Comparison of ENCODE assay signal across 10 cellular contexts in genomic region chr2:217360781-217361485, GRCh38.
DNase-seq lines count a peak whose midpoint lies in the region; ATAC-seq, FAIRE-seq and TF ChIP-seq lines count a peak whose summit lies in the region.
"Had no signal": no experiment of that assay in that cellular context is flagged by ENCODE, and none has a peak within 500 bp of the region (broad histone marks: within the 10 kb centered on the region; RNA-seq: fewer than 3 reads in every experiment).

No MANE protein-coding gene starts in this region.

- TF ChIP-seq CTCF in K562 (IDR thresholded peaks at IDR 0.05 in 2 of 3, conservative IDR thresholded peaks at IDR 0.05 in 1 of 3; ENCODE audit: insufficient read depth in 2 of 3, low read depth in 1 of 3, low read length in 3 of 3) (no peak), lung (IDR thresholded peaks at IDR 0.05; ENCODE audit: control extremely low read depth, extremely low read depth) (no peak)

- H4K20me1 ChIP-seq in K562 (replicated peaks; ENCODE audit: control insufficient read depth, insufficient read depth, low read length): no peaks in the 10 kb centered on the region

- intact Hi-C loops in K562 (cut with micrococcal nuclease) (no loop called here), aorta (cut with DNase I) (loop anchor here in 1 of 2 donors (5.0 to 10.0 kb wide), 3 partner anchors 71 to 386 kb away; no protein-coding TSS in a partner anchor)

- H3K27ac ChIP-seq in K562 (ENCODE audit: extremely low read depth, low read depth, low read length): no peak overlapping the region
- H3K27ac ChIP-seq in lung (ENCODE audit: low read depth in 1 of 2, low read length in 1 of 2): peak overlapping the region; percentile 54 to 76
- H3K27ac ChIP-seq in aorta (ENCODE audit: low read depth in 1 of 2, low read length in 2 of 2): peak overlapping the region; percentile 92 to 94

- no peak for TF ChIP-seq RAD21 in K562 (CRISPR knock-in tag; conservative IDR thresholded peaks at IDR 0.05 in 1 of 2, IDR thresholded peaks at IDR 0.05 in 1 of 2)

- no peak overlapping the region for H3K9ac ChIP-seq in K562 (ENCODE audit: insufficient read depth in 1 of 2, low read depth in 2 of 2, low read length in 2 of 2)

- H3K9me1 ChIP-seq in K562 (ENCODE audit: control insufficient read depth, insufficient read depth, low read length): no peaks in the 10 kb centered on the region

- CTCF ChIA-PET in K562 (lab: Yijun Ruan, JAX; ENCODE audit: low intra/inter-chr PET ratio): no interaction called here

- no peak overlapping the region for H2AFZ ChIP-seq in K562 (ENCODE audit: low read depth, low read length)

- DNase-seq in SIG-M5 treated with dmso at 0.1 percent for 504 hours (lab: John Stamatoyannopoulos, UW; ENCODE audit: unreplicated experiment) (peak; percentile 67), SIG-M5 (lab: John Stamatoyannopoulos, UW) (no peak), K562 (ENCODE audit: extremely low read depth in 1 of 4, low spot score in 3 of 4) (peak in 2 of 4 experiments; percentile 11 to 13), lung (ENCODE audit: low spot score) (no peak), aorta (peak in 1 of 2 donors; percentile 64), C1 segment of cervical spinal cord (lab: John Stamatoyannopoulos, UW) (no peak), RKO (ENCODE audit: low spot score) (no peak)
- DNase-seq: NCI-H2107 had no signal

- H3K9me3 ChIP-seq in K562 (replicated peaks; ENCODE audit: control insufficient read depth, insufficient read depth, low read depth, low read length): no peaks in the 10 kb centered on the region
- no peaks in the 10 kb centered on the region for H3K9me3 ChIP-seq in lung (ENCODE audit: control insufficient read depth in 2 of 2, insufficient read depth in 1 of 2, low read length in 1 of 2)
- no peaks in the 10 kb centered on the region for H3K9me3 ChIP-seq in aorta (ENCODE audit: control insufficient read depth, low read length)

- WGBS in K562 (ENCODE audit: insufficient coverage, low coverage, missing lambda C conversion rate): 0% methylated on average over 3 of the region's 4 CpGs
- WGBS in lung, 2 donors: 15 to 19% methylated on average over 4 of the region's 4 CpGs
- WGBS in aorta, 2 donors: 0 to 4% methylated on average over 4 of the region's 4 CpGs

- H3K4me3 ChIP-seq in K562 (no peak overlapping the region), lung (no peak overlapping the region), aorta (ENCODE audit: low read length in 2 of 2) (no peak overlapping the region)

- no peaks in the 10 kb centered on the region for H3K36me3 ChIP-seq in K562 (ENCODE audit: control insufficient read depth, insufficient read depth, low read length)
- no peaks in the 10 kb centered on the region for H3K36me3 ChIP-seq in lung (ENCODE audit: control insufficient read depth in 2 of 2, insufficient read depth in 2 of 2, low read length in 2 of 2)
- H3K36me3 ChIP-seq in aorta (ENCODE audit: control insufficient read depth in 1 of 2, insufficient read depth in 2 of 2, low read length in 1 of 2): no peaks in the 10 kb centered on the region

- TF ChIP-seq POLR2A in K562 (conservative IDR thresholded peaks at IDR 0.05): no peak

- no peak for FAIRE-seq in K562 (lab: Jason Lieb, UNC)
- FAIRE-seq: A204.1 had no signal

- no peak overlapping the region for H3K4me2 ChIP-seq in K562 (ENCODE audit: insufficient read depth, low read length)

- H3K4me1 ChIP-seq in K562 (replicated peaks in 1 of 2; ENCODE audit: control insufficient read depth in 2 of 2, insufficient read depth in 2 of 2, low read length in 2 of 2) (peaks cover 0 to 10% of the 10 kb centered on the region in 2 experiments; a peak in 1 of 5 replicates), lung (ENCODE audit: control insufficient read depth in 2 of 2, insufficient read depth in 2 of 2, low read length in 2 of 2) (peaks cover 8 to 14% of the 10 kb centered on the region in 2 donors), aorta (ENCODE audit: control insufficient read depth in 1 of 2, insufficient read depth in 2 of 2, low read length in 2 of 2) (peaks cover 15 to 21% of the 10 kb centered on the region in 2 donors)

- TF ChIP-seq EP300 in K562 (IDR thresholded peaks at IDR 0.05; ENCODE audit: low read length): no peak

- H3K27me3 ChIP-seq in K562 (ENCODE audit: control insufficient read depth in 2 of 2, insufficient read depth in 2 of 2, low read length in 2 of 2): peaks cover 0 to 6% of the 10 kb centered on the region in 2 experiments; a peak in 2 of 5 replicates
- no peaks in the 10 kb centered on the region for H3K27me3 ChIP-seq in lung (ENCODE audit: control insufficient read depth, insufficient read depth)
- no peaks in the 10 kb centered on the region for H3K27me3 ChIP-seq in aorta (ENCODE audit: control insufficient read depth in 1 of 2, insufficient read depth in 2 of 2, low read length in 1 of 2)

- H3K79me2 ChIP-seq in K562 (ENCODE audit: control insufficient read depth, insufficient read depth, low read length): no peaks in the 10 kb centered on the region

- POLR2A ChIA-PET in K562 (lab: Yijun Ruan, JAX): no interaction called here

- no TSS peak for BruUV-seq in K562 (replicated peaks; lab: Mats Ljungman, UMichigan)

- no peak for ATAC-seq in K562
- ATAC-seq in lung (ENCODE audit: insufficient read depth, low FRiP score): peak; percentile 17
- ATAC-seq in aorta (ENCODE audit: low FRiP score): peak; percentile 79
- no peak for ATAC-seq in GM21619 (IDR thresholded peaks at IDR 0.05; ENCODE audit: unreplicated experiment)

- in situ Hi-C loops in K562 (cut with MboI): no loop called here

TF ChIP-seq in K562, 482 proteins besides CTCF, POLR2A, EP300 and RAD21 (continues in another document):
- TF ChIP-seq ZNF780A (CRISPR knock-in tag; IDR thresholded peaks at IDR 0.05) (no peak), GTF2F1 (IDR thresholded peaks at IDR 0.05; ENCODE audit: low read depth, low read length) (no peak), TAF7 (tag; IDR thresholded peaks at IDR 0.05) (no peak), MTA3 (IDR thresholded peaks at IDR 0.05; ENCODE audit: borderline replicate concordance) (no peak), NR0B1 (IDR thresholded peaks at IDR 0.05; ENCODE audit: partially characterized antibody) (no peak), MEF2A (IDR thresholded peaks at IDR 0.05; ENCODE audit: control insufficient read depth, low read depth, low read length) (no peak), TARDBP (IDR thresholded peaks at IDR 0.05) (no peak), PBX2 (CRISPR knock-in tag; IDR thresholded peaks at IDR 0.05; ENCODE audit: low read depth) (peak; percentile 40), PBX2 (tag; conservative IDR thresholded peaks at IDR 0.05; ENCODE audit: low read depth) (peak; percentile 95), BHLHE40 (IDR thresholded peaks at IDR 0.05; ENCODE audit: low read length) (no peak), SRSF3 (IDR thresholded peaks at IDR 0.05; ENCODE audit: insufficient read depth, low read length) (no peak), EWSR1 (IDR thresholded peaks at IDR 0.05; ENCODE audit: borderline replicate concordance, low read depth, partially characterized antibody) (no peak), ZNF644 (tag; IDR thresholded peaks at IDR 0.05; ENCODE audit: low read depth) (no peak), JUN (IDR thresholded peaks at IDR 0.05; ENCODE audit: borderline replicate concordance, low read depth, low read length) (0 out of 2 replicates have a peak, but pooled peaks have one; percentile 34), JUN (CRISPR knock-in tag; IDR thresholded peaks at IDR 0.05; ENCODE audit: borderline replicate concordance) (no peak)

Comparison
In these comparisons a context has a peak if more than half of its experiments do, and no peak if none do; other contexts are left out.
1. ATAC-seq: peak in lung (single experiment) and aorta (single experiment); none in K562 (single experiment) and GM21619 (single experiment).